In genomic region chr15:85403745-85404144, GRCh38 we compare ENCODE assay signal across 8 cellular contexts. TPM values are rescaled to one million over a fixed set of nuclear protein-coding genes. Genes with fewer than 3 reads are reported as not detected.
DNase-seq lines count a peak whose midpoint lies in the region; TF ChIP-seq lines count a peak whose summit lies in the region.

No MANE protein-coding gene starts in this region.

- H3K9me3 ChIP-seq in left ventricle myocardium inferior (replicated peaks): no peaks in the 10 kb centered on the region

- peaks cover 89% of the 10 kb centered on the region for H3K4me1 Mint-ChIP-seq in activated T-cell treated with anti-CD3 and anti-CD28 coated beads, Interleukin-2, amount 50 U/mL, for 24 hours (ENCODE audit: low read depth)
- H3K4me1 Mint-ChIP-seq in activated naive CD8-positive, alpha-beta T cell (ENCODE audit: low read depth): peaks cover 89% of the 10 kb centered on the region
- H3K4me1 Mint-ChIP-seq in type B pancreatic cell (ENCODE audit: unreplicated experiment): peaks cover 30% of the 10 kb centered on the region

- H3K9me3 Mint-ChIP-seq in activated T-cell treated with anti-CD3 and anti-CD28 coated beads, Interleukin-2, amount 50 U/mL, for 24 hours: no peaks in the 10 kb centered on the region
- no peaks in the 10 kb centered on the region for H3K9me3 Mint-ChIP-seq in activated naive CD8-positive, alpha-beta T cell (ENCODE audit: low read depth)
- H3K9me3 Mint-ChIP-seq in type B pancreatic cell: peaks cover 4% of the 10 kb centered on the region

- no peaks in the 10 kb centered on the region for H3K36me3 ChIP-seq in left ventricle myocardium inferior

- no peak for DNase-seq in activated T-cell treated with anti-CD3 and anti-CD28 coated beads, Interleukin-2, amount 50 U/mL, for 24 hours
- no peak for DNase-seq in activated T-cell treated with anti-CD3 and anti-CD28 coated beads, Interleukin-2, amount 50 U/mL, for 48 hours
- DNase-seq in left ventricle myocardium inferior (no peak), type B pancreatic cell (ENCODE audit: extremely low spot score, unreplicated experiment) (no peak), AML-193 (lab: John Stamatoyannopoulos, UW) (no peak)
- no peak for DNase-seq in activated naive CD4-positive, alpha-beta T cell treated with anti-CD3 and anti-CD28 coated beads, Interleukin-2, amount 50 U/mL, for 16 hours
- no peak for DNase-seq in stimulated activated CD4-positive, alpha-beta T cell treated with anti-CD3 and anti-CD28 coated beads, Interleukin-2, amount 100 ng/mL, for 24 hours

- peak overlapping the region; percentile 87 for H3K27ac Mint-ChIP-seq in activated T-cell treated with anti-CD3 and anti-CD28 coated beads, Interleukin-2, amount 50 U/mL, for 24 hours
- peak overlapping the region; percentile 86 for H3K27ac Mint-ChIP-seq in activated naive CD8-positive, alpha-beta T cell
- peak overlapping the region; percentile 24 for H3K27ac Mint-ChIP-seq in type B pancreatic cell

- peaks cover 92% of the 10 kb centered on the region for H3K4me1 ChIP-seq in left ventricle myocardium inferior

- H3K27ac ChIP-seq in left ventricle myocardium inferior (replicated peaks): peak overlapping the region; percentile 48

- H3K4me3 Mint-ChIP-seq in activated T-cell treated with anti-CD3 and anti-CD28 coated beads, Interleukin-2, amount 50 U/mL, for 24 hours: no peak overlapping the region
- no peak overlapping the region for H3K4me3 Mint-ChIP-seq in activated naive CD8-positive, alpha-beta T cell
- H3K4me3 Mint-ChIP-seq in type B pancreatic cell: no peak overlapping the region

- H3K36me3 Mint-ChIP-seq in activated T-cell treated with anti-CD3 and anti-CD28 coated beads, Interleukin-2, amount 50 U/mL, for 24 hours (ENCODE audit: low read depth): peaks cover 4% of the 10 kb centered on the region
- H3K36me3 Mint-ChIP-seq in activated naive CD8-positive, alpha-beta T cell: no peaks in the 10 kb centered on the region
- H3K36me3 Mint-ChIP-seq in type B pancreatic cell: peaks cover 8% of the 10 kb centered on the region

- no peaks in the 10 kb centered on the region for H3K27me3 ChIP-seq in left ventricle myocardium inferior (ENCODE audit: low read depth)

- no peaks in the 10 kb centered on the region for H3K27me3 Mint-ChIP-seq in activated T-cell treated with anti-CD3 and anti-CD28 coated beads, Interleukin-2, amount 50 U/mL, for 24 hours
- H3K27me3 Mint-ChIP-seq in activated naive CD8-positive, alpha-beta T cell: no peaks in the 10 kb centered on the region
- no peaks in the 10 kb centered on the region for H3K27me3 Mint-ChIP-seq in type B pancreatic cell

- TF ChIP-seq CTCF in left ventricle myocardium inferior (IDR thresholded peaks at IDR 0.05; ENCODE audit: borderline replicate concordance) (no peak), type B pancreatic cell (conservative IDR thresholded peaks at IDR 0.05) (no peak)

- peak overlapping the region; percentile 1 for H3K4me3 ChIP-seq in left ventricle myocardium inferior

- intact Hi-C loops in left ventricle myocardium inferior (cut with micrococcal nuclease): no loop called here

RNA-seq across cellular contexts. Expression of gene AKAP13, which starts 23.3 kb away (rescaled TPM):
- total RNA-seq in left ventricle myocardium inferior: 331 TPM
- 60.5 and 75.7 TPM in 2 replicates for total RNA-seq in type B pancreatic cell (ENCODE audit: low replicate concordance)

Comparison
In these comparisons a context has a peak if more than half of its experiments do, and no peak if none do; other contexts are left out.
1. H3K27ac Mint-ChIP-seq: peak in every context shown above with its lines; median percentile 87 in activated T-cell treated with anti-CD3 and anti-CD28 coated beads, Interleukin-2, amount 50 U/mL, for 24 hours; 86 in activated naive CD8-positive, alpha-beta T cell; 24 in type B pancreatic cell.